ENCODE assay signal across 2 cellular contexts in the genomic region with DNA sequence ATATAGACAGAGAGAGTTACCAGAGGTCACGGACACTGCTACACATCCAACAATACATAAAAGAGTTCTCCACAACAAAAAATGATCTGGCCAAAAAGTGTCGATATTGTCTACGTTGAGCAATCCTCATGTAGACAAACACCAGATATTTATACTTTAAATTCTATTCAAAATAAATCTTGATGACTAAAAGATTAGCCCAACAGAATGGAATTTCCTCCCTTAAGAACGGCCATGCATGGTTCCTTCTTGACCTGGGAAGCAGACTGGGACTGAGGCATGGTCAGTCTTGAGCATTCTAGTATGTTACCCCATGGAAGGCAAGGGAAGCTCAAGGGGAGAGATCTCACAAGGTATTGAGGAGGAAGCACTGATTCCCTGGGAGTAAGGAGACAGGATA.
TF ChIP-seq lines count a peak whose summit lies in the region.

No MANE protein-coding gene starts in this region.

TF ChIP-seq in IMR-90, 13 proteins besides CTCF, POLR2A, EP300 and RAD21:
- peak; percentile 86 for TF ChIP-seq CEBPB (IDR thresholded peaks at IDR 0.05; ENCODE audit: low read depth, low read length)
- no peak for TF ChIP-seq FOS (IDR thresholded peaks at IDR 0.05; ENCODE audit: low read depth, low read length)
- no peak for TF ChIP-seq MAZ (IDR thresholded peaks at IDR 0.05; ENCODE audit: borderline replicate concordance, low read depth, low read length)

TF ChIP-seq in WTC11, 78 proteins besides CTCF, POLR2A, EP300 and RAD21:
- TF ChIP-seq IRF2 (CRISPR knock-in tag; IDR thresholded peaks at IDR 0.05; ENCODE audit: borderline replicate concordance, low read depth) (no peak), GRHL2 (CRISPR knock-in tag; IDR thresholded peaks at IDR 0.05; ENCODE audit: insufficient replicate concordance, severe bottlenecking) (no peak), ZNF138 (CRISPR knock-in tag; conservative IDR thresholded peaks at IDR 0.05) (no peak)
